22 cellular contexts compared by ENCODE assay signal in the genomic region with DNA sequence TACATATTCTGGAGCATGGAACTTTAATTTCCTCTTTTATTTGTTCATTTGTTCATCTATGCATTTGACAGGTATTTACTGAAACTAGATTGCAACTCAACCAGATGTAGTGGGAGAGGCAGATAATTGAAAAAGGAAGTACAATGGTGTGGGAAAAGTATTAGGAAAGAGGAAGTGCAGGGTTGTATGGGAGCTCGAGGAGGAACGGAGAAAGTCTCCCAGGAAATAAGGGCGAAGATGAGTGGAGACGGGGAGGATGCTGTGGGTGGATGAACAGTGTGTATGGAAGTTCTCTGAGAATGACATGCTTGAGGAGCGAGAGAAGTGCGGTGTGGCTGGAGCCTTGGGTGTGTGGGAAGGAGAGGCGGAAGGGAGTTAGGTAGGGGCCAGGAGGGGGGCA.
"Had no signal": no experiment of that assay in that cellular context is flagged by ENCODE, and none has a peak within 500 bp of the region (broad histone marks: within the 10 kb centered on the region; RNA-seq: fewer than 3 reads in every experiment).

No MANE protein-coding gene starts in this region.

- H3K4me1 ChIP-seq: esophagus muscularis mucosa, gastrocnemius medialis, spleen, testis, transverse colon had no signal

- ATAC-seq: effector memory CD8-positive, alpha-beta T cell; gastrocnemius medialis; heart right ventricle; left lobe of liver; naive thymus-derived CD4-positive, alpha-beta T cell; sciatic nerve; stimulated activated naive B cell treated with anti-CD40 and anti-IgM and Interleukin-4, amounts not matched to agents 10 μg/mL and 1 μg/mL and 100 μg/mL, for 72 hours; stimulated activated naive CD8-positive, alpha-beta T cell treated with anti-CD3 and anti-CD28 coated beads, Interleukin-15, amount 100 ng/mL, for 72 hours had no signal

- H3K9me3 ChIP-seq: esophagus muscularis mucosa, gastrocnemius medialis, testis, transverse colon had no signal

- H3K4me1 Mint-ChIP-seq: naive thymus-derived CD4-positive, alpha-beta T cell; stimulated activated naive B cell treated with anti-CD40 and anti-IgM and Interleukin-4, amounts not matched to agents 10 μg/mL and 1 μg/mL and 100 μg/mL, for 72 hours; stimulated activated naive CD8-positive, alpha-beta T cell treated with anti-CD3 and anti-CD28 coated beads, Interleukin-15, amount 100 ng/mL, for 72 hours had no signal

- FAIRE-seq: islet of Langerhans had no signal

- H3K4me3 ChIP-seq: esophagus muscularis mucosa, gastrocnemius medialis, heart right ventricle, spleen, testis, transverse colon had no signal

- DNase-seq: effector memory CD8-positive, alpha-beta T cell; gastrocnemius medialis; heart right ventricle; hypothalamus; mammary epithelial cell; naive thymus-derived CD4-positive, alpha-beta T cell; nephron progenitor cell; posterior cingulate gyrus; spleen; stimulated activated CD4-positive, alpha-beta T cell treated with anti-CD3 and anti-CD28 coated beads, Interleukin-15, amount 100 ng/mL, for 24 hours; stimulated activated CD4-positive, alpha-beta T cell treated with anti-CD3 and anti-CD28 coated beads, Interleukin-1b, Interleukin-23, amount 100 ng/mL, for 48 hours; stimulated activated CD4-positive, alpha-beta T cell treated with anti-CD3 and anti-CD28 coated beads, Interleukin-4, amount 100 ng/mL, for 24 hours; stimulated activated naive B cell treated with anti-CD40 and anti-IgM and Interleukin-4, amounts not matched to agents 10 μg/mL and 1 μg/mL and 100 μg/mL, for 72 hours; stimulated activated naive CD8-positive, alpha-beta T cell treated with anti-CD3 and anti-CD28 coated beads, Interleukin-15, amount 100 ng/mL, for 72 hours; testis; transverse colon had no signal

- H3K27ac ChIP-seq: epithelial cell of prostate, esophagus muscularis mucosa, gastrocnemius medialis, heart right ventricle, spleen, testis, transverse colon had no signal

- H3K27me3 ChIP-seq: esophagus muscularis mucosa, gastrocnemius medialis, heart right ventricle, spleen, testis, transverse colon had no signal

- H3K27ac Mint-ChIP-seq: dendritic cell treated with granulocyte-macrophage colony-stimulating factor and Interleukin-4, amounts not matched to agents 40 ng/mL and 50 ng/mL, for 4 days; effector memory CD8-positive, alpha-beta T cell; naive thymus-derived CD4-positive, alpha-beta T cell; nephron progenitor cell; stimulated activated naive B cell treated with anti-CD40 and anti-IgM and Interleukin-4, amounts not matched to agents 10 μg/mL and 1 μg/mL and 100 μg/mL, for 72 hours; stimulated activated naive CD8-positive, alpha-beta T cell treated with anti-CD3 and anti-CD28 coated beads, Interleukin-15, amount 100 ng/mL, for 72 hours had no signal

- H3K9me3 Mint-ChIP-seq: effector memory CD8-positive, alpha-beta T cell had no signal

- H3K36me3 Mint-ChIP-seq: stimulated activated naive B cell treated with anti-CD40 and anti-IgM and Interleukin-4, amounts not matched to agents 10 μg/mL and 1 μg/mL and 100 μg/mL, for 72 hours had no signal

- H3K36me3 ChIP-seq: esophagus muscularis mucosa, gastrocnemius medialis, heart right ventricle, spleen, transverse colon had no signal

- H3K4me3 Mint-ChIP-seq: dendritic cell treated with granulocyte-macrophage colony-stimulating factor and Interleukin-4, amounts not matched to agents 40 ng/mL and 50 ng/mL, for 4 days; effector memory CD8-positive, alpha-beta T cell; naive thymus-derived CD4-positive, alpha-beta T cell; nephron progenitor cell; stimulated activated naive B cell treated with anti-CD40 and anti-IgM and Interleukin-4, amounts not matched to agents 10 μg/mL and 1 μg/mL and 100 μg/mL, for 72 hours; stimulated activated naive CD8-positive, alpha-beta T cell treated with anti-CD3 and anti-CD28 coated beads, Interleukin-15, amount 100 ng/mL, for 72 hours had no signal
